Comparison of ENCODE assay signal across 13 cellular contexts in the genomic region with DNA sequence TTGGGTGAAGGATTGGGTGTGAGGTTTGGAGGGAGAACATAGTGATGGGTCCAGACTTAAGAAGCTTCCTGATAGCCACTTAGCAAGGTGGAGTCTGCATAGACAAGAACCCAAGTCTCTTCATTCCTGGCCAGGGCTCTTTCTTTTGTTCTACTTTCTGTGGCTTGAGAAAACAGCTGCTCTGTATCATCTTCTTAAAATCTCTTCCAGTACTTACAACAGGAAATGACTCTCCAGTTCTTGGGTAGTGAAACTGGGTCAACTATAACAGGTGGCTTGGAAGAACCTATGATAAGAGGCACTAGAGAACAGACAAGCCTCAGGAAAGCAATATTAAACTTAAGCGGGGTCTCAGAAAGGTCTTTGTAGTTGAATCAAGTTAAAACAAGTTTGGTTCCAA.
DNase-seq lines count a peak whose midpoint lies in the region; ATAC-seq, FAIRE-seq and TF ChIP-seq lines count a peak whose summit lies in the region.
"Had no signal": no experiment of that assay in that cellular context is flagged by ENCODE, and none has a peak within 500 bp of the region (broad histone marks: within the 10 kb centered on the region; RNA-seq: fewer than 3 reads in every experiment).

No MANE protein-coding gene starts in this region.

- H3K4me3 ChIP-seq in K562: no peak overlapping the region
- no peak overlapping the region for H3K4me3 ChIP-seq in left lung
- H3K4me3 ChIP-seq: thoracic aorta had no signal

- H3K4me2 ChIP-seq in K562 (ENCODE audit: insufficient read depth, low read length): no peak overlapping the region

- no peaks in the 10 kb centered on the region for H3K9me1 ChIP-seq in K562 (ENCODE audit: control insufficient read depth, insufficient read depth, low read length)

- TF ChIP-seq POLR2A in H54 (IDR thresholded peaks at IDR 0.05; ENCODE audit: low read depth, low read length) (no peak), K562 (conservative IDR thresholded peaks at IDR 0.05) (no peak)

- H4K20me1 ChIP-seq in K562 (replicated peaks; ENCODE audit: control insufficient read depth, insufficient read depth, low read length): no peaks in the 10 kb centered on the region

- H3K79me2 ChIP-seq in K562 (ENCODE audit: control insufficient read depth, insufficient read depth, low read length): no peaks in the 10 kb centered on the region

- TF ChIP-seq RAD21 in K562 (CRISPR knock-in tag; conservative IDR thresholded peaks at IDR 0.05 in 1 of 2, IDR thresholded peaks at IDR 0.05 in 1 of 2): no peak

- no peak for TF ChIP-seq EP300 in K562 (IDR thresholded peaks at IDR 0.05; ENCODE audit: low read length)

- BruUV-seq in K562 (replicated peaks; lab: Mats Ljungman, UMichigan): no TSS peak

- POLR2A ChIA-PET in K562 (lab: Yijun Ruan, JAX): interaction anchor here (0.7 to 1.0 kb wide), 2 partner anchors 9 to 15 kb away, joined by 4 read pairs; no protein-coding TSS in a partner anchor

- in situ Hi-C loops in K562 (cut with MboI): no loop called here

- H3K9me3 ChIP-seq in K562 (replicated peaks; ENCODE audit: control insufficient read depth, insufficient read depth, low read depth, low read length) (no peaks in the 10 kb centered on the region), left lung (peaks cover 0 to 1% of the 10 kb centered on the region in 2 donors)
- H3K9me3 ChIP-seq: thoracic aorta had no signal

- peak; percentile 43 for FAIRE-seq in H54 (lab: Jason Lieb, UNC)
- no peak for FAIRE-seq in K562 (lab: Jason Lieb, UNC)

- ATAC-seq in K562: no peak
- peak; percentile 17 for ATAC-seq in left lung
- ATAC-seq in HG02973 (IDR thresholded peaks at IDR 0.05; ENCODE audit: unreplicated experiment): no peak

- intact Hi-C loops in K562 (cut with micrococcal nuclease) (no loop called here), left lung (cut with DNase I) (no loop called here)

- TF ChIP-seq CTCF in K562 (IDR thresholded peaks at IDR 0.05 in 2 of 3, conservative IDR thresholded peaks at IDR 0.05 in 1 of 3; ENCODE audit: insufficient read depth in 2 of 3, low read depth in 1 of 3, low read length in 3 of 3) (no peak), left lung (IDR thresholded peaks at IDR 0.05) (no peak)

- H3K4me1 ChIP-seq in K562 (replicated peaks in 1 of 2; ENCODE audit: control insufficient read depth in 2 of 2, insufficient read depth in 2 of 2, low read length in 2 of 2) (no peaks in the 10 kb centered on the region), left lung (no peaks in the 10 kb centered on the region)

- DNase-seq in A172 (ENCODE audit: low spot score) (peak; percentile 45), H54 (ENCODE audit: insufficient read length, low spot score) (no peak), K562 (ENCODE audit: extremely low read depth in 1 of 4, low spot score in 3 of 4) (no peak), left lung (no peak), AG08395 (ENCODE audit: low spot score) (no peak), NCI-H2171 treated with DMSO at 0.1 percent for 48 hours (lab: John Stamatoyannopoulos, UW) (no peak)
- no peak for DNase-seq in activated CD8-positive, alpha-beta memory T cell treated with anti-CD3 and anti-CD28 coated beads for 24 hours
- DNase-seq: GOT3, NCI-H2227 treated with DMSO at 0.1 percent for 48 hours, posterior cingulate gyrus had no signal

- no peak overlapping the region for H2AFZ ChIP-seq in K562 (ENCODE audit: low read depth, low read length)

- no peak overlapping the region for H3K9ac ChIP-seq in K562 (ENCODE audit: insufficient read depth in 1 of 2, low read depth in 2 of 2, low read length in 2 of 2)

- 13% methylated on average over 1 of the region's 1 CpG for WGBS in K562 (ENCODE audit: insufficient coverage, low coverage, missing lambda C conversion rate)

- H3K27me3 ChIP-seq in K562 (ENCODE audit: control insufficient read depth in 2 of 2, insufficient read depth in 2 of 2, low read length in 2 of 2): peaks cover 2 to 12% of the 10 kb centered on the region in 2 experiments; a peak in 2 of 5 replicates
- H3K27me3 ChIP-seq in left lung: no peaks in the 10 kb centered on the region

- no peak overlapping the region for H3K27ac ChIP-seq in K562 (ENCODE audit: extremely low read depth, low read depth, low read length)
- H3K27ac ChIP-seq in left lung: no peak overlapping the region
- H3K27ac ChIP-seq: thoracic aorta, VCaP had no signal

- H3K36me3 ChIP-seq in K562 (ENCODE audit: control insufficient read depth, insufficient read depth, low read length): no peaks in the 10 kb centered on the region
- H3K36me3 ChIP-seq in left lung: no peaks in the 10 kb centered on the region
- H3K36me3 ChIP-seq: thoracic aorta had no signal

- CTCF ChIA-PET in K562 (lab: Yijun Ruan, JAX; ENCODE audit: low intra/inter-chr PET ratio): no interaction called here

TF ChIP-seq in K562, 482 proteins besides CTCF, POLR2A, EP300 and RAD21:
- TF ChIP-seq E2F3 (CRISPR knock-in tag; IDR thresholded peaks at IDR 0.05) (no peak), ZNF175 (CRISPR knock-in tag; IDR thresholded peaks at IDR 0.05; ENCODE audit: low read depth) (peak; percentile 34; the same call in 1 of the 2 replicates), BDP1 (IDR thresholded peaks at IDR 0.05; ENCODE audit: insufficient read depth, insufficient read length) (no peak), ETV1 (tag; conservative IDR thresholded peaks at IDR 0.05; ENCODE audit: low read depth) (0 out of 2 replicates have a peak, but pooled peaks have one; percentile 32), SMARCB1 (IDR thresholded peaks at IDR 0.05; ENCODE audit: insufficient read length, low read depth) (no peak), NR2C2 (CRISPR knock-in tag; IDR thresholded peaks at IDR 0.05) (no peak), NR2C2 (tag; IDR thresholded peaks at IDR 0.05) (peak; percentile 5; the same call in 1 of the 2 replicates), CCAR2 (IDR thresholded peaks at IDR 0.05; ENCODE audit: low read depth, low read length) (no peak), ARID1B (IDR thresholded peaks at IDR 0.05) (peak; percentile 12; the same call in 1 of the 2 replicates)
